Comparison of ENCODE assay signal across 20 cellular contexts in the genomic region with DNA sequence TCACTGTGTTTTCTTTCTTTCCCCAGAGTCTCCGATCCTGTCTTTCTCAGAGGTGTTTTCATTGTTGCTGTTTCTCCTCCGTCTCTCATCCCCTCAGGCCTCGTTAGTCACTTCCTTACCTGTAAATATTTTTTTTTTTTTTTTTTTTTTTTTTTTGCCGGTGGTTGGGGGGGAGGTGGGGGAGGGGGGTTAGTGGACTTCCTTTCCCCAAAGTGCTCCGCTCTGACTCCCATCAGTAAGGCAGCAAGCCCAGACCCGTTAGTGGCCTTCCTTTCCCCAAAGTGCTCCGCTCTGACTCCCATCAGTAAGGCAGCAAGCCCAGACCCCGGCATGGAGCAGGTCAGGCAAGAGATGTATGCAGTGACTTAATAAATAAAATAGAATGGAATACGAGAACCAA.
DNase-seq lines count a peak whose midpoint lies in the region; ATAC-seq and TF ChIP-seq lines count a peak whose summit lies in the region.
"Had no signal": no experiment of that assay in that cellular context is flagged by ENCODE, and none has a peak within 500 bp of the region (broad histone marks: within the 10 kb centered on the region; RNA-seq: fewer than 3 reads in every experiment).

No MANE protein-coding gene starts in this region.

- H3K27me3 Mint-ChIP-seq in endothelial cell (ENCODE audit: unreplicated experiment) (peaks cover 2% of the 10 kb centered on the region), neural crest cell (ENCODE audit: low read depth) (peaks cover 26% of the 10 kb centered on the region)

- no peak for TF ChIP-seq CTCF in RWPE1 (conservative IDR thresholded peaks at IDR 0.05; ENCODE audit: low read depth)
- TF ChIP-seq CTCF in endothelial cell (IDR thresholded peaks at IDR 0.05; ENCODE audit: unreplicated experiment), result no peak
- no peak for TF ChIP-seq CTCF in neural crest cell (conservative IDR thresholded peaks at IDR 0.05)
- TF ChIP-seq CTCF in thoracic aorta (IDR thresholded peaks at IDR 0.05), result no peak
- TF ChIP-seq CTCF in gastroesophageal sphincter (IDR thresholded peaks at IDR 0.05), result no peak

- H3K9me3 Mint-ChIP-seq in endothelial cell (ENCODE audit: unreplicated experiment) (no peaks in the 10 kb centered on the region), neural crest cell (no peaks in the 10 kb centered on the region)
- H3K9me3 Mint-ChIP-seq: activated CD4-positive, alpha-beta memory T cell treated with anti-CD3 and anti-CD28 coated beads for 36 hours; activated naive CD8-positive, alpha-beta T cell treated with anti-CD3 and anti-CD28 coated beads for 36 hours; CD8-positive, alpha-beta memory T cell had no signal

- H3K4me3 Mint-ChIP-seq in endothelial cell (ENCODE audit: unreplicated experiment) (peak overlapping the region; percentile 21), neural crest cell (no peak overlapping the region)
- H3K4me3 Mint-ChIP-seq: activated CD4-positive, alpha-beta memory T cell treated with anti-CD3 and anti-CD28 coated beads for 36 hours; activated naive CD8-positive, alpha-beta T cell treated with anti-CD3 and anti-CD28 coated beads for 36 hours; CD8-positive, alpha-beta memory T cell; stimulated activated naive B cell treated with anti-CD40 and anti-IgM and Interleukin-4, amounts not matched to agents 10 μg/mL and 1 μg/mL and 100 μg/mL, for 72 hours had no signal

- H3K27ac Mint-ChIP-seq in endothelial cell (ENCODE audit: unreplicated experiment) (no peak overlapping the region), neural crest cell (ENCODE audit: unreplicated experiment) (peak overlapping the region; percentile 85)
- H3K27ac Mint-ChIP-seq: activated CD4-positive, alpha-beta memory T cell treated with anti-CD3 and anti-CD28 coated beads for 36 hours; activated naive CD8-positive, alpha-beta T cell treated with anti-CD3 and anti-CD28 coated beads for 36 hours; CD8-positive, alpha-beta memory T cell; stimulated activated naive B cell treated with anti-CD40 and anti-IgM and Interleukin-4, amounts not matched to agents 10 μg/mL and 1 μg/mL and 100 μg/mL, for 72 hours had no signal

- H3K36me3 Mint-ChIP-seq in endothelial cell (ENCODE audit: low read depth, unreplicated experiment), result no peaks in the 10 kb centered on the region
- H3K36me3 Mint-ChIP-seq in neural crest cell (ENCODE audit: low read depth), result no peaks in the 10 kb centered on the region
- H3K36me3 Mint-ChIP-seq: activated CD4-positive, alpha-beta memory T cell treated with anti-CD3 and anti-CD28 coated beads for 36 hours; activated naive CD8-positive, alpha-beta T cell treated with anti-CD3 and anti-CD28 coated beads for 36 hours; CD8-positive, alpha-beta memory T cell; stimulated activated naive B cell treated with anti-CD40 and anti-IgM and Interleukin-4, amounts not matched to agents 10 μg/mL and 1 μg/mL and 100 μg/mL, for 72 hours had no signal

- no peak overlapping the region for H3K27ac ChIP-seq in RWPE1
- H3K27ac ChIP-seq in thoracic aorta, result peak overlapping the region; percentile 81 to 85
- H3K27ac ChIP-seq in gastroesophageal sphincter, result no peak overlapping the region
- H3K27ac ChIP-seq: testis had no signal

- H3K4me1 Mint-ChIP-seq in endothelial cell (ENCODE audit: unreplicated experiment) (peaks cover 10% of the 10 kb centered on the region), neural crest cell (no peaks in the 10 kb centered on the region)

- no peak for TF ChIP-seq EP300 in gastroesophageal sphincter (IDR thresholded peaks at IDR 0.05)

- ATAC-seq in thoracic aorta (ENCODE audit: insufficient number of reproducible peaks, low FRiP score, low read depth) (no peak), gastroesophageal sphincter (no peak)

- no peaks in the 10 kb centered on the region for H3K36me3 ChIP-seq in thoracic aorta
- no peaks in the 10 kb centered on the region for H3K36me3 ChIP-seq in gastroesophageal sphincter

- H3K9me3 ChIP-seq in thoracic aorta (no peaks in the 10 kb centered on the region), gastroesophageal sphincter (no peaks in the 10 kb centered on the region)
- H3K9me3 ChIP-seq: mucosa of descending colon, testis had no signal

- WGBS in gastroesophageal sphincter (ENCODE audit: low coverage in 1 of 2), 2 donors, result 48 to 84% methylated on average over 3 to 6 of the region's 9 CpGs

- H3K27me3 ChIP-seq in thoracic aorta (replicated peaks; ENCODE audit: insufficient read depth), result no peaks in the 10 kb centered on the region
- H3K27me3 ChIP-seq in gastroesophageal sphincter, result peaks cover 8% of the 10 kb centered on the region
- H3K27me3 ChIP-seq: dorsolateral prefrontal cortex, testis had no signal

- DNase-seq in RWPE1 (ENCODE audit: low spot score) (peak; percentile 29), endothelial cell (ENCODE audit: low spot score) (no peak), neural crest cell (ENCODE audit: low read depth, low spot score) (no peak), thoracic aorta (ENCODE audit: low spot score) (no peak), 8988T (no peak), HEK293T (ENCODE audit: extremely low spot score) (no peak)
- DNase-seq: activated CD4-positive, alpha-beta memory T cell treated with anti-CD3 and anti-CD28 coated beads for 36 hours; activated effector memory CD4-positive, alpha-beta T cell treated with Interleukin-2 at 50 U/mL for 16 hours; activated naive CD8-positive, alpha-beta T cell treated with anti-CD3 and anti-CD28 coated beads for 36 hours; cerebellar nuclear complex; dorsolateral prefrontal cortex; foreskin fibroblast; mucosa of descending colon; NCI-H1436 treated with DMSO at 0.1 percent for 48 hours; stimulated activated CD4-positive, alpha-beta T cell treated with anti-CD3 and anti-CD28 coated beads, Interleukin-12 subunit alpha, Interleukin-12 subunit beta, amount 100 ng/mL, for 4 hours; stimulated activated CD4-positive, alpha-beta T cell treated with anti-CD3 and anti-CD28 coated beads, Interleukin-4, amount 100 ng/mL, for 24 hours; stimulated activated naive B cell treated with anti-CD40 and anti-IgM and Interleukin-4, amounts not matched to agents 10 μg/mL and 1 μg/mL and 100 μg/mL, for 72 hours; testis had no signal

- CTCF ChIA-PET in RWPE1 (lab: Yijun Ruan, JAX) (interaction anchor here (0.5 to 6.1 kb wide), 9 partner anchors 9 to 630 kb away, joined by 3 to 60 read pairs (median 4); no protein-coding TSS in a partner anchor), HEK293T (lab: Yijun Ruan, JAX) (interaction anchor here (0.7 to 2.7 kb wide), 8 partner anchors 13 to 210 kb away, joined by 3 to 25 read pairs (median 4); no protein-coding TSS in a partner anchor)

- H3K4me1 ChIP-seq in thoracic aorta (ENCODE audit: control insufficient read depth in 1 of 2, low read depth in 2 of 2), result peaks cover 41 to 83% of the 10 kb centered on the region in 2 donors
- peaks cover 0 to 12% (median 5%) of the 10 kb centered on the region in 3 donors for H3K4me1 ChIP-seq in gastroesophageal sphincter
- H3K4me1 ChIP-seq: testis had no signal

- POLR2A ChIA-PET in RWPE1 (lab: Yijun Ruan, JAX; ENCODE audit: low non-redundant PET), result interaction anchor here (0.7 kb wide), 1 partner anchor 29 kb away, joined by 10 read pairs; no protein-coding TSS in a partner anchor
- POLR2A ChIA-PET in HEK293T (lab: Yijun Ruan, JAX), result no interaction called here

- no peak overlapping the region for H3K4me3 ChIP-seq in thoracic aorta
- no peak overlapping the region for H3K4me3 ChIP-seq in gastroesophageal sphincter
- H3K4me3 ChIP-seq: mucosa of descending colon, testis had no signal

- TF ChIP-seq POLR2A in gastroesophageal sphincter (IDR thresholded peaks at IDR 0.05), result no peak

TF ChIP-seq in HEK293T, 16 proteins besides CTCF, POLR2A, EP300 and RAD21:
- TF ChIP-seq BHLHE40 (IDR thresholded peaks at IDR 0.05; ENCODE audit: borderline replicate concordance) (no peak), ELF4 (IDR thresholded peaks at IDR 0.05) (no peak), FOXK2 (IDR thresholded peaks at IDR 0.05) (no peak), FOXM1 (IDR thresholded peaks at IDR 0.05; ENCODE audit: borderline replicate concordance) (no peak), L3MBTL2 (conservative IDR thresholded peaks at IDR 0.05) (no peak), SUZ12 (IDR thresholded peaks at IDR 0.05) (no peak), LEF1 (IDR thresholded peaks at IDR 0.05; ENCODE audit: borderline replicate concordance) (no peak), ZNF384 (IDR thresholded peaks at IDR 0.05) (no peak), CTBP1 (IDR thresholded peaks at IDR 0.05; ENCODE audit: borderline replicate concordance) (no peak), TARDBP (IDR thresholded peaks at IDR 0.05) (no peak), NFRKB (IDR thresholded peaks at IDR 0.05) (no peak), ARNT (IDR thresholded peaks at IDR 0.05) (no peak)
- TF ChIP-seq, protein P1, sequence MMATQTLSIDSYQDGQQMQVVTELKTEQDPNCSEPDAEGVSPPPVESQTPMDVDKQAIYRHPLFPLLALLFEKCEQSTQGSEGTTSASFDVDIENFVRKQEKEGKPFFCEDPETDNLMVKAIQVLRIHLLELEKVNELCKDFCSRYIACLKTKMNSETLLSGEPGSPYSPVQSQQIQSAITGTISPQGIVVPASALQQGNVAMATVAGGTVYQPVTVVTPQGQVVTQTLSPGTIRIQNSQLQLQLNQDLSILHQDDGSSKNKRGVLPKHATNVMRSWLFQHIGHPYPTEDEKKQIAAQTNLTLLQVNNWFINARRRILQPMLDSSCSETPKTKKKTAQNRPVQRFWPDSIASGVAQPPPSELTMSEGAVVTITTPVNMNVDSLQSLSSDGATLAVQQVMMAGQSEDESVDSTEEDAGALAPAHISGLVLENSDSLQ (IDR thresholded peaks at IDR 0.05), result no peak

Comparison
In these comparisons a context has a peak if more than half of its experiments do, and no peak if none do; other contexts are left out.
1. H3K27ac ChIP-seq: peak in thoracic aorta (2 of 2); none in RWPE1 (single experiment) and gastroesophageal sphincter (0 of 4).